ENCODE assay signal across 10 cellular contexts in the genomic region with DNA sequence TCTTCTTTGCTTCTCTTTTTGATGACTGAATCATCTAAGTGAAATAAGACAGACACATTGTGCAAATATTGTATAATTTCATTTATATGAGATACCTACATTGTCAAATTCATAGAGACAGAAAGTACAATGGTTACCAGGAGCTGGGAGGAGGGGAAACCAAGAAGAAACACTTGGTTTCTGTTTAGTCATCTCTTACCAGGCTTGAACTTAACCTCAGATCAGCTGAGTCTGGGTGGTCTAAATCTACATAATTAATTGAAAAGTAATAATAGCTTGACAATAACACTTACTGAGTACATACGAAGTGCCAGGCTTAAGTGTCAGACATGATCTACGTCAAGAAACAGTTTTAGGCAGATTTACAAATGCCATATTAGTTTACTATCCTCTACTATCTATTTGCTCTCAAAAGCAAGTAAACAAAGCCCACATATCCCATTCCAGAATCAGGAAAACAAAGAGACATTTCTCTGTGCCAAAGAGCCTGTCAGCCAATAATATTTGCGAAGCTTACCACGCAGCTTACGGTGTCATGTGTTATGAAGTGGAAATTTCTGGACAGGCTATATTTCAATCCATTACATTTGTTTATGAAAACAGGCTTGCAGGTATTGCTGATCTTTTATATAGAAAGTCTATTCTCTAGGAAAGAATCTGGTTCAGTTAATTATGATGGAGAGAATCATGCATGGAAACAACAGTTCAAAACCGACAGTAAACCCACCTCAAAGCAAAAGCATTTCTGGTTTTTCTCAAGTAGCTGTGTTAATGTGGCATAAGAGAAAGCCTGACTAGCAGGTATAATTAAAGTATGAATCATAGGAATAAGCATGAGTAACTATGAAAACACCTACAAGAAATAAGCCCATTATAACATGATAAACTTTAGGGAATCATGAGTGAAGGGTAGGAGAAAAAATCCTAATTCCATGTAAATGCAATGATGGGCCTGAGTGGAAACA. TPM values are rescaled to one million over a fixed set of nuclear protein-coding genes. Genes with fewer than 3 reads are reported as not detected.
DNase-seq lines count a peak whose midpoint lies in the region; ATAC-seq and TF ChIP-seq lines count a peak whose summit lies in the region.
"Had no signal": no experiment of that assay in that cellular context is flagged by ENCODE, and none has a peak within 500 bp of the region (broad histone marks: within the 10 kb centered on the region; RNA-seq: fewer than 3 reads in every experiment).

No MANE protein-coding gene starts in this region.

- no peaks in the 10 kb centered on the region for H3K36me3 ChIP-seq in gastrocnemius medialis

- peaks cover 9 to 28% of the 10 kb centered on the region in 2 donors for H3K4me1 ChIP-seq in gastrocnemius medialis

- TF ChIP-seq CTCF in gastrocnemius medialis (IDR thresholded peaks at IDR 0.05 in 4 of 5, conservative IDR thresholded peaks at IDR 0.05 in 1 of 5): no peak

- H3K4me3 ChIP-seq in gastrocnemius medialis: no peak overlapping the region

- in situ Hi-C loops in gastrocnemius medialis (cut with MboI; ENCODE audit: low sequenced_read_pairs in 4 of 4): loop anchor here in 3 of 4 donors (5.0 to 10.0 kb wide), 3 partner anchors 170 to 248 kb away; no protein-coding TSS in a partner anchor

- TF ChIP-seq POLR2A in gastrocnemius medialis (IDR thresholded peaks at IDR 0.05): no peak

- peak overlapping the region; percentile 37 to 70 (median 68) for H3K27ac ChIP-seq in gastrocnemius medialis
- H3K27ac ChIP-seq: HL-60 had no signal

- intact Hi-C loops in gastrocnemius medialis (cut with DNase I; ENCODE audit: low total_unique reads): loop anchor here (5.0 kb wide), 3 partner anchors 52 to 248 kb away; no protein-coding TSS in a partner anchor

- peak; percentile 18 to 28 for DNase-seq in SHP77 (lab: John Stamatoyannopoulos, UW)
- DNase-seq in gastrocnemius medialis: no peak
- no peak for DNase-seq in NCI-H2081 treated with DMSO at 0.1 percent for 48 hours (lab: John Stamatoyannopoulos, UW)
- DNase-seq in NCI-H1105 (lab: John Stamatoyannopoulos, UW): no peak
- DNase-seq in activated gamma-delta T cell (lab: John Stamatoyannopoulos, UW): no peak
- no peak for DNase-seq in retina
- DNase-seq: activated CD4-positive, CD25-positive, alpha-beta regulatory T cell treated with anti-CD3 and anti-CD28 coated beads, Interleukin-2, amount 50 U/mL, for 72 hours had no signal

- H3K27me3 ChIP-seq in gastrocnemius medialis: no peaks in the 10 kb centered on the region

- no peaks in the 10 kb centered on the region for H3K9me3 ChIP-seq in gastrocnemius medialis

- ATAC-seq in GM19025 (IDR thresholded peaks at IDR 0.05; ENCODE audit: low read depth, unreplicated experiment) (peak; percentile 22), HG02870 (IDR thresholded peaks at IDR 0.05; ENCODE audit: unreplicated experiment) (peak; percentile 29), gastrocnemius medialis (peak in 1 of 2 donors; percentile 34)

RNA-seq across cellular contexts. Expression of a gene that starts 2.7 kb away (rescaled TPM):
- total RNA-seq in gastrocnemius medialis: 10 to 100 TPM in 2 of 4 donors, 1 to 10 TPM in 2; 6.0 to 13.9 (median 10.2) TPM

Comparison
In these comparisons a context has a peak if more than half of its experiments do, and no peak if none do; other contexts are left out.
1. DNase-seq: peak in SHP77 (2 of 2); none in gastrocnemius medialis (0 of 2), NCI-H2081 treated with DMSO at 0.1 percent for 48 hours (single experiment), NCI-H1105 (single experiment), activated gamma-delta T cell (single experiment) and retina (single experiment).